In genomic region chr9:84367726-84368125, GRCh38 we compare ENCODE assay signal across 3 cellular contexts. TPM values are rescaled to one million over a fixed set of nuclear protein-coding genes. Genes with fewer than 3 reads are reported as not detected.
"Had no signal": no experiment of that assay in that cellular context is flagged by ENCODE, and none has a peak within 500 bp of the region (broad histone marks: within the 10 kb centered on the region; RNA-seq: fewer than 3 reads in every experiment).

No MANE protein-coding gene starts in this region.

RNA-seq across cellular contexts. Expression of gene SLC28A3, which starts 27.2 kb away (rescaled TPM):
- total RNA-seq: skeletal muscle tissue, T-helper 17 cell, WTC11 had no signal
